14 cellular contexts compared by ENCODE assay signal in genomic region chr7:151818674-151819519, GRCh38. TPM values are rescaled to one million over a fixed set of nuclear protein-coding genes. Genes with fewer than 3 reads are reported as not detected.
DNase-seq lines count a peak whose midpoint lies in the region; ATAC-seq and TF ChIP-seq lines count a peak whose summit lies in the region.
"Had no signal": no experiment of that assay in that cellular context is flagged by ENCODE, and none has a peak within 500 bp of the region (broad histone marks: within the 10 kb centered on the region; RNA-seq: fewer than 3 reads in every experiment).

No MANE protein-coding gene starts in this region.

- H3K79me2 ChIP-seq in mesendoderm (ENCODE audit: control insufficient read depth, insufficient read depth, low read length) = no peaks in the 10 kb centered on the region

- H3K56ac ChIP-seq in mesendoderm (ENCODE audit: low read length) = no peak overlapping the region

- H2BK120ac ChIP-seq in mesendoderm (ENCODE audit: low read depth, low read length) = no peak overlapping the region

- H4K8ac ChIP-seq in mesendoderm (ENCODE audit: low read depth, low read length) = no peak overlapping the region

- H3K4me1 Mint-ChIP-seq in CD14-positive monocyte = peaks cover 9% of the 10 kb centered on the region

- H3K79me1 ChIP-seq in mesendoderm (ENCODE audit: low read length) = no peaks in the 10 kb centered on the region

- H3K4me3 ChIP-seq in H7 (ENCODE audit: insufficient read depth, low read depth, low read length) (no peak overlapping the region), mesendoderm (ENCODE audit: low read length) (no peak overlapping the region)
- H3K4me3 ChIP-seq: GM12878, psoas muscle had no signal

- H2BK15ac ChIP-seq in mesendoderm (replicated peaks; ENCODE audit: low read depth) = no peak overlapping the region

- no peak overlapping the region for H3K18ac ChIP-seq in mesendoderm (ENCODE audit: low read length)

- H3K27ac ChIP-seq in mesendoderm (ENCODE audit: low read depth, low read length) = no peak overlapping the region
- H3K27ac ChIP-seq: psoas muscle had no signal

- peak; percentile 33 for DNase-seq in CD14-positive monocyte (ENCODE audit: low spot score)
- peak; percentile 70 for DNase-seq in H7
- peak; percentile 40 for DNase-seq in cerebellum (ENCODE audit: low spot score)
- peak; percentile 62 for DNase-seq in mesendoderm
- no peak for DNase-seq in NCI-H510A (lab: John Stamatoyannopoulos, UW)
- DNase-seq in omental fat pad (ENCODE audit: low spot score) = no peak
- DNase-seq in NK-92 treated with Interleukin-12 subunit alpha and Interleukin-12 subunit beta, amount 100 ng/mL, for 24 hours (lab: John Stamatoyannopoulos, UW) = no peak
- DNase-seq in NCI-H128 (lab: John Stamatoyannopoulos, UW; ENCODE audit: unreplicated experiment) = no peak
- DNase-seq: BE2C; effector memory CD8-positive, alpha-beta T cell; NCI-H2107 had no signal

- ATAC-seq in omental fat pad (ENCODE audit: low FRiP score) = no peak
- ATAC-seq: effector memory CD8-positive, alpha-beta T cell; GM12878; psoas muscle had no signal

- H3K27me3 ChIP-seq in H7 (ENCODE audit: control insufficient read depth, insufficient read depth, low read length) = peaks cover 3% of the 10 kb centered on the region; the same call in 1 of the 2 replicates
- no peaks in the 10 kb centered on the region for H3K27me3 ChIP-seq in mesendoderm (ENCODE audit: insufficient read depth, low read length, poor library complexity)
- H3K27me3 ChIP-seq: BE2C had no signal

- H3K27ac Mint-ChIP-seq in CD14-positive monocyte = peak overlapping the region in 2 of 7 donors; percentile 15 to 26
- H3K27ac Mint-ChIP-seq: activated naive CD4-positive, alpha-beta T cell treated with anti-CD3 and anti-CD28 coated beads, Interleukin-2, amount 50 U/mL, for 24 hours; effector memory CD8-positive, alpha-beta T cell had no signal

- no peak overlapping the region for H2BK5ac ChIP-seq in mesendoderm (ENCODE audit: low read length)

- TF ChIP-seq CTCF in CD14-positive monocyte (IDR thresholded peaks at IDR 0.05) (no peak), omental fat pad (IDR thresholded peaks at IDR 0.05) (no peak)

- H3K36me3 ChIP-seq in H7 (replicated peaks; ENCODE audit: control insufficient read depth, insufficient read depth, low read length) (no peaks in the 10 kb centered on the region), mesendoderm (ENCODE audit: control insufficient read depth, insufficient read depth, low read length) (no peaks in the 10 kb centered on the region)
- H3K36me3 ChIP-seq: BE2C had no signal

- H3K4me1 ChIP-seq in mesendoderm (ENCODE audit: control insufficient read depth, low read depth, low read length) = peaks cover 5% of the 10 kb centered on the region
- H3K4me1 ChIP-seq: BE2C, psoas muscle had no signal

- H3K36me3 Mint-ChIP-seq in CD14-positive monocyte = peaks cover 38 to 39% of the 10 kb centered on the region in 2 donors

- H3K23ac ChIP-seq in mesendoderm (ENCODE audit: low read length) = no peak overlapping the region

- no peak overlapping the region for H3K4ac ChIP-seq in mesendoderm (ENCODE audit: low read depth, low read length)

- H3K9me3 Mint-ChIP-seq in CD14-positive monocyte = peaks cover 0 to 3% (median 0%) of the 10 kb centered on the region in 7 donors
- H3K9me3 Mint-ChIP-seq: activated naive CD4-positive, alpha-beta T cell treated with anti-CD3 and anti-CD28 coated beads, Interleukin-2, amount 50 U/mL, for 24 hours; effector memory CD8-positive, alpha-beta T cell had no signal

- no peak overlapping the region for H2AK5ac ChIP-seq in mesendoderm (ENCODE audit: low read length)

- WGBS in mesendoderm (ENCODE audit: extremely low coverage, insufficient coverage, low lambda C conversion rate) = no CpG with 5 or more reads among the region's 18 CpGs

- intact Hi-C loops in CD14-positive monocyte (cut with micrococcal nuclease) = no loop called here

- H3K4me3 Mint-ChIP-seq in CD14-positive monocyte = no peak overlapping the region
- H3K4me3 Mint-ChIP-seq: activated naive CD4-positive, alpha-beta T cell treated with anti-CD3 and anti-CD28 coated beads, Interleukin-2, amount 50 U/mL, for 24 hours; effector memory CD8-positive, alpha-beta T cell had no signal

- no peak overlapping the region for H3K4me2 ChIP-seq in mesendoderm (ENCODE audit: low read length)

- no peak overlapping the region for H3K9ac ChIP-seq in mesendoderm (ENCODE audit: low read length)

- H3K27me3 Mint-ChIP-seq in CD14-positive monocyte (ENCODE audit: low read depth in 3 of 3) = peaks cover 0 to 7% (median 0%) of the 10 kb centered on the region in 3 donors
- H3K27me3 Mint-ChIP-seq: activated naive CD4-positive, alpha-beta T cell treated with anti-CD3 and anti-CD28 coated beads, Interleukin-2, amount 50 U/mL, for 24 hours; effector memory CD8-positive, alpha-beta T cell had no signal

- H4K5ac ChIP-seq in mesendoderm (ENCODE audit: low read length) = no peak overlapping the region

RNA-seq across cellular contexts. Expression of gene PRKAG2, which starts 58.0 kb away (rescaled TPM):
- polyA plus RNA-seq in CD14-positive monocyte = 10 to 100 TPM; 29.2 to 30.9 TPM
- 5.8 and 6.0 TPM in 2 replicates for total RNA-seq in H7 (2014; rRNA removed; shearing (Covaris generic))
- 29.1 TPM for total RNA-seq in cerebellum
- 12.7 TPM for polyA plus RNA-seq in mesendoderm (2013, experiment 1 of 2)
- polyA plus RNA-seq in mesendoderm (2013, experiment 2 of 2) = 12.3 TPM
- total RNA-seq in omental fat pad = 10 to 100 TPM; 31.6 to 49.5 (median 36.9) TPM

Comparison
In these comparisons a context has a peak if more than half of its experiments do, and no peak if none do; other contexts are left out.
1. DNase-seq: peak in CD14-positive monocyte (single experiment), H7 (single experiment), cerebellum (single experiment) and mesendoderm (single experiment); none in NCI-H510A (single experiment), omental fat pad (single experiment), NK-92 treated with Interleukin-12 subunit alpha and Interleukin-12 subunit beta, amount 100 ng/mL, for 24 hours (single experiment) and NCI-H128 (single experiment).